Comparison of ENCODE assay signal across 8 cellular contexts in genomic region chr22:23786752-23787599, GRCh38. TPM values are rescaled to one million over a fixed set of nuclear protein-coding genes. Genes with fewer than 3 reads are reported as not detected.
DNase-seq lines count a peak whose midpoint lies in the region; ATAC-seq and TF ChIP-seq lines count a peak whose summit lies in the region.

Gene SMARCB1, plus strand, starts transcription at chr22:23786966. Its CDS starts 204 bp downstream, at chr22:23787170.

- H3K9me3 ChIP-seq in lower lobe of right lung, result no peaks in the 10 kb centered on the region

- no peaks in the 10 kb centered on the region for H3K27me3 Mint-ChIP-seq in activated CD4-positive, alpha-beta memory T cell treated with anti-CD3 and anti-CD28 coated beads, Interleukin-2, amount 10 ng/mL, durations not matched to agents 7 days and 5 days

- peaks cover 35% of the 10 kb centered on the region for H3K4me1 ChIP-seq in lower lobe of right lung

- intact Hi-C loops in lower lobe of right lung (cut with DNase I), result no loop called here

- POLR2A ChIA-PET in activated CD4-positive, alpha-beta memory T cell treated with anti-CD3 and anti-CD28 coated beads, Interleukin-2, amount 10 ng/mL, durations not matched to agents 7 days and 5 days (lab: Charles Lee), result interaction anchor here (0.5 to 3.6 kb wide), 15 partner anchors 12 to 224 kb away, joined by 3 to 17 read pairs (median 4); partner anchors contain the start of genes CABIN1, MIF and SLC2A11

- ATAC-seq in HG03442 (IDR thresholded peaks at IDR 0.05; ENCODE audit: unreplicated experiment) (peak; percentile 65), lower lobe of right lung (peak; percentile 99)

- peak within 1 kb of the TSS; percentile 91 for H3K27ac Mint-ChIP-seq in activated CD4-positive, alpha-beta memory T cell treated with anti-CD3 and anti-CD28 coated beads, Interleukin-2, amount 10 ng/mL, durations not matched to agents 7 days and 5 days

- H3K27me3 ChIP-seq in lower lobe of right lung (ENCODE audit: low read depth), result no peaks in the 10 kb centered on the region

- H3K4me1 Mint-ChIP-seq in activated CD4-positive, alpha-beta memory T cell treated with anti-CD3 and anti-CD28 coated beads, Interleukin-2, amount 10 ng/mL, durations not matched to agents 7 days and 5 days, result peaks cover 37% of the 10 kb centered on the region

- peak; percentile 87 for DNase-seq in Ammon's horn (ENCODE audit: low spot score)
- DNase-seq in GM19238 (ENCODE audit: insufficient read length, low spot score), result peak; percentile 96
- peak; percentile 37 for DNase-seq in NCI-H748 treated with DMSO at 0.1 percent for 48 hours (lab: John Stamatoyannopoulos, UW)
- DNase-seq in activated CD4-positive, alpha-beta memory T cell treated with anti-CD3 and anti-CD28 coated beads, Interleukin-2, amount 10 ng/mL, durations not matched to agents 7 days and 5 days, result peak; percentile 92
- DNase-seq in ecto neural progenitor cell (ENCODE audit: low spot score), result peak; percentile 94
- DNase-seq in lower lobe of right lung, result peak; percentile 95
- DNase-seq in stimulated activated CD4-positive, alpha-beta T cell treated with anti-CD3 and anti-CD28 coated beads, Interleukin-4, amount 100 ng/mL, for 48 hours (ENCODE audit: low read depth in 2 of 2), result peak; percentile 83 to 88

- H3K27ac ChIP-seq in lower lobe of right lung, result peak within 1 kb of the TSS; percentile 99

- H3K36me3 ChIP-seq in lower lobe of right lung, result peaks cover 17% of the 10 kb centered on the region

- peak within 1 kb of the TSS; percentile 78 for H3K4me3 ChIP-seq in lower lobe of right lung

- TF ChIP-seq CTCF in lower lobe of right lung (IDR thresholded peaks at IDR 0.05), result no peak

- no peaks in the 10 kb centered on the region for H3K9me3 Mint-ChIP-seq in activated CD4-positive, alpha-beta memory T cell treated with anti-CD3 and anti-CD28 coated beads, Interleukin-2, amount 10 ng/mL, durations not matched to agents 7 days and 5 days

- peak within 1 kb of the TSS; percentile 88 for H3K4me3 Mint-ChIP-seq in activated CD4-positive, alpha-beta memory T cell treated with anti-CD3 and anti-CD28 coated beads, Interleukin-2, amount 10 ng/mL, durations not matched to agents 7 days and 5 days

- CTCF ChIA-PET in activated CD4-positive, alpha-beta memory T cell treated with anti-CD3 and anti-CD28 coated beads, Interleukin-2, amount 10 ng/mL, durations not matched to agents 7 days and 5 days (lab: Charles Lee), result interaction anchor here (0.5 to 1.4 kb wide), 4 partner anchors 12 to 57 kb away, joined by 3 to 9 read pairs (median 5); partner anchors contain the start of gene CHCHD10

- peaks cover 3% of the 10 kb centered on the region for H3K36me3 Mint-ChIP-seq in activated CD4-positive, alpha-beta memory T cell treated with anti-CD3 and anti-CD28 coated beads, Interleukin-2, amount 10 ng/mL, durations not matched to agents 7 days and 5 days (ENCODE audit: low read depth)

RNA-seq across cellular contexts. Expression of gene SMARCB1, which starts in this region (rescaled TPM):
- 10 to 100 TPM; 65.6 to 66.9 TPM for total RNA-seq in activated CD4-positive, alpha-beta memory T cell treated with anti-CD3 and anti-CD28 coated beads, Interleukin-2, amount 10 ng/mL, durations not matched to agents 7 days and 5 days
- 61.3 TPM for total RNA-seq in lower lobe of right lung

Comparison
In these comparisons a context has a peak if more than half of its experiments do, and no peak if none do; other contexts are left out.
1. Peak in every context shown above with its lines: DNase-seq, ATAC-seq, H3K4me3 ChIP-seq and H3K27ac ChIP-seq.
2. DNase-seq: peak in every context shown above with its lines; median percentile 96 in GM19238; 95 in lower lobe of right lung; 94 in ecto neural progenitor cell; 92 in activated CD4-positive, alpha-beta memory T cell treated with anti-CD3 and anti-CD28 coated beads, Interleukin-2, amount 10 ng/mL, durations not matched to agents 7 days and 5 days; 87 in Ammon's horn; 86 in stimulated activated CD4-positive, alpha-beta T cell treated with anti-CD3 and anti-CD28 coated beads, Interleukin-4, amount 100 ng/mL, for 48 hours; 37 in NCI-H748 treated with DMSO at 0.1 percent for 48 hours.